10 cellular contexts compared by ENCODE assay signal in the genomic region with DNA sequence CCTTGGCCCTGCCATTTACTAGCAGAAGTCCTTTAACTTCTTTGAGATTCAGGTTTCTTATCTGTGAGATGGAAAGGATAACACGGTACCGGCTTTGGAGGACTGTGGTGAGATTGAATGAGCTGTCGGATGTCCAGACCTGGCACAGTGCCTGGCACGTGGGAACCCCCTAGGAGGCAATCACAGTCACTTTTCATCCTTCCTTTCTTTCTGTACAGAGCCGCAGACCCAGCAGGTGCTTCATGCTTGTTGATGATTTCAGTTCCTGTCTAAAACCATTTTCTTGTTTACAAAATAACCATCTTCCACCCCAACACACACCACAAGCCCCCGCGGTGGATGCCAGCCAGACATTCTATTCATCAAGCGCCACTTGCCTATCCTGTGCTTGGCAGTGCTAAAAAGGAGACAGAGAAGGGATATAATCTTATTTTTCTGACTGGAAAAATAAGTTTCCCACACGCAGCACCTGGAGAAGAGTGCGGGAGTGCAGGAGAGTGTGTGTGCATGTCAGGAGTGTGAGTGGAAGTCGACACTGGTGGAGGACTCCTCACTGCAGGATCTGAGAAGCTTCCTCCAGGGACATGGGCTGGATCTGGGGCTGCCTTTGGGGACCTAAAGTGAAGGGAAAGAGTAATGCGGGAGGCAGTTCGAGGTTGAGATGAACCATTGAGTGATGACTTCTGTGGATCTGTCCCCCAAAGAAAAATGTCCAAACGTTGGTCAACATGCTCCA.
DNase-seq lines count a peak whose midpoint lies in the region; ATAC-seq and TF ChIP-seq lines count a peak whose summit lies in the region.
"Had no signal": no experiment of that assay in that cellular context is flagged by ENCODE, and none has a peak within 500 bp of the region (broad histone marks: within the 10 kb centered on the region; RNA-seq: fewer than 3 reads in every experiment).

No MANE protein-coding gene starts in this region.

- H4K20me1 ChIP-seq in PC-9 (ENCODE audit: insufficient read depth), result no peaks in the 10 kb centered on the region

- no peaks in the 10 kb centered on the region for H3K9me3 Mint-ChIP-seq in activated CD8-positive, alpha-beta memory T cell treated with anti-CD3 and anti-CD28 coated beads, Interleukin-2, amount 10 ng/mL, durations not matched to agents 7 days and 5 days (ENCODE audit: low read depth)

- peaks cover 9% of the 10 kb centered on the region; the same call in 1 of the 2 replicates for H3K4me1 ChIP-seq in PC-9 (replicated peaks; ENCODE audit: insufficient read depth)
- H3K4me1 ChIP-seq in left lung, result peaks cover 8 to 56% of the 10 kb centered on the region in 2 donors
- H3K4me1 ChIP-seq: uterus had no signal

- CTCF ChIA-PET in activated CD8-positive, alpha-beta memory T cell treated with anti-CD3 and anti-CD28 coated beads, Interleukin-2, amount 10 ng/mL, durations not matched to agents 7 days and 5 days (lab: Charles Lee), result interaction anchor here (0.8 to 1.1 kb wide), 3 partner anchors 9 to 111 kb away, joined by 3 read pairs; no protein-coding TSS in a partner anchor
- CTCF ChIA-PET in PC-9 (lab: Charles Lee), result interaction anchor here (0.6 kb wide), 1 partner anchor 149 kb away, joined by 3 read pairs; no protein-coding TSS in a partner anchor

- DNase-seq in activated CD8-positive, alpha-beta memory T cell treated with anti-CD3 and anti-CD28 coated beads, Interleukin-2, amount 10 ng/mL, durations not matched to agents 7 days and 5 days, result no peak
- no peak for DNase-seq in activated CD8-positive, alpha-beta memory T cell treated with anti-CD3 and anti-CD28 coated beads, Interleukin-2, amount 50 U/mL, for 4 hours
- DNase-seq in NCI-H345 (lab: John Stamatoyannopoulos, UW) (peak; percentile 63), renal cortical epithelial cell (ENCODE audit: low read depth) (peak; percentile 13), PC-9 (no peak), mesenteric fat pad (ENCODE audit: low spot score) (no peak), left lung (no peak)
- DNase-seq: retina, uterus had no signal

- peak overlapping the region; percentile 7 for H3K27ac Mint-ChIP-seq in activated CD8-positive, alpha-beta memory T cell treated with anti-CD3 and anti-CD28 coated beads, Interleukin-2, amount 10 ng/mL, durations not matched to agents 7 days and 5 days

- no peaks in the 10 kb centered on the region for H3K27me3 Mint-ChIP-seq in activated CD8-positive, alpha-beta memory T cell treated with anti-CD3 and anti-CD28 coated beads, Interleukin-2, amount 10 ng/mL, durations not matched to agents 7 days and 5 days

- intact Hi-C loops in PC-9 (cut with micrococcal nuclease; ENCODE audit: unreplicated experiment), result no loop called here
- intact Hi-C loops in left lung (cut with DNase I), result no loop called here

- ATAC-seq in activated CD8-positive, alpha-beta memory T cell treated with anti-CD3 and anti-CD28 coated beads, Interleukin-2, amount 10 ng/mL, durations not matched to agents 7 days and 5 days, result no peak
- ATAC-seq in HG02623 (IDR thresholded peaks at IDR 0.05; ENCODE audit: unreplicated experiment) (peak; percentile 44), left lung (no peak)

- no peaks in the 10 kb centered on the region for H3F3A ChIP-seq in PC-9 (ENCODE audit: insufficient read depth, low read depth)

- H3K27me3 ChIP-seq in PC-9 (ENCODE audit: insufficient read depth, low read depth), result no peaks in the 10 kb centered on the region
- no peaks in the 10 kb centered on the region for H3K27me3 ChIP-seq in left lung
- H3K27me3 ChIP-seq: uterus had no signal

- peaks cover 60% of the 10 kb centered on the region for H3K4me1 Mint-ChIP-seq in activated CD8-positive, alpha-beta memory T cell treated with anti-CD3 and anti-CD28 coated beads, Interleukin-2, amount 10 ng/mL, durations not matched to agents 7 days and 5 days

- no peak overlapping the region for H2AFZ ChIP-seq in PC-9

- H3K27ac ChIP-seq in PC-9 (no peak overlapping the region), left lung (no peak overlapping the region)
- H3K27ac ChIP-seq: uterus had no signal

- peaks cover 35% of the 10 kb centered on the region for H3K36me3 Mint-ChIP-seq in activated CD8-positive, alpha-beta memory T cell treated with anti-CD3 and anti-CD28 coated beads, Interleukin-2, amount 10 ng/mL, durations not matched to agents 7 days and 5 days

- no peaks in the 10 kb centered on the region for H3K9me2 ChIP-seq in PC-9 (ENCODE audit: insufficient read depth)

- H3K4me2 ChIP-seq in PC-9, result no peak overlapping the region

- TF ChIP-seq CTCF in PC-9 (conservative IDR thresholded peaks at IDR 0.05), result no peak
- no peak for TF ChIP-seq CTCF in left lung (IDR thresholded peaks at IDR 0.05)

- H3K4me3 ChIP-seq in PC-9 (no peak overlapping the region), left lung (no peak overlapping the region)
- H3K4me3 ChIP-seq: uterus had no signal

- no peak overlapping the region for H3K4me3 Mint-ChIP-seq in activated CD8-positive, alpha-beta memory T cell treated with anti-CD3 and anti-CD28 coated beads, Interleukin-2, amount 10 ng/mL, durations not matched to agents 7 days and 5 days

- no TSS peak for BruUV-seq in PC-9 (replicated peaks; lab: Mats Ljungman, UMichigan)

- H3K79me2 ChIP-seq in PC-9 (ENCODE audit: low read depth), result no peaks in the 10 kb centered on the region

- H3K36me3 ChIP-seq in PC-9 (ENCODE audit: low read depth), result no peaks in the 10 kb centered on the region
- no peaks in the 10 kb centered on the region for H3K36me3 ChIP-seq in left lung
- H3K36me3 ChIP-seq: uterus had no signal

- POLR2A ChIA-PET in PC-9 (lab: Charles Lee; ENCODE audit: unreplicated experiment), result no interaction called here

- H3K9me3 ChIP-seq in PC-9 (ENCODE audit: insufficient read depth, low read depth) (no peaks in the 10 kb centered on the region), left lung (no peaks in the 10 kb centered on the region)
- H3K9me3 ChIP-seq: uterus had no signal

Comparison
In these comparisons a context has a peak if more than half of its experiments do, and no peak if none do; other contexts are left out.
1. DNase-seq: peak in NCI-H345 (single experiment) and renal cortical epithelial cell (single experiment); none in activated CD8-positive, alpha-beta memory T cell treated with anti-CD3 and anti-CD28 coated beads, Interleukin-2, amount 10 ng/mL, durations not matched to agents 7 days and 5 days (single experiment), activated CD8-positive, alpha-beta memory T cell treated with anti-CD3 and anti-CD28 coated beads, Interleukin-2, amount 50 U/mL, for 4 hours (single experiment), PC-9 (0 of 2), mesenteric fat pad (single experiment) and left lung (0 of 2).